In genomic region chr3:196537319-196537984, GRCh38 we compare ENCODE assay signal across 8 cellular contexts. TPM values are rescaled to one million over a fixed set of nuclear protein-coding genes. Genes with fewer than 3 reads are reported as not detected.
A peak's percentile ranks its signal among the peaks of the same experiment; 100 is the strongest.
DNase-seq lines count a peak whose midpoint lies in the region.

No MANE protein-coding gene starts in this region.

- no peaks in the 10 kb centered on the region for H3K36me3 Mint-ChIP-seq in activated naive CD8-positive, alpha-beta T cell treated with anti-CD3 and anti-CD28 coated beads for 36 hours

- H3K27me3 Mint-ChIP-seq in activated naive CD8-positive, alpha-beta T cell treated with anti-CD3 and anti-CD28 coated beads for 36 hours: peaks cover 6% of the 10 kb centered on the region

- in situ Hi-C loops in SK-MEL-5 (cut with HindIII; ENCODE audit: low pct_unique_long_range_greater_than_20kb, low sequenced_read_pairs) (no loop called here), G401 (cut with HindIII; ENCODE audit: low sequenced_read_pairs) (no loop called here)

- no peak overlapping the region for H3K27ac Mint-ChIP-seq in activated naive CD8-positive, alpha-beta T cell treated with anti-CD3 and anti-CD28 coated beads for 36 hours

- H3K9me3 Mint-ChIP-seq in activated naive CD8-positive, alpha-beta T cell treated with anti-CD3 and anti-CD28 coated beads for 36 hours: no peaks in the 10 kb centered on the region

- peak; percentile 26 for DNase-seq in NK-92 treated with Interleukin-12 subunit alpha and Interleukin-12 subunit beta, amount 100 ng/mL, for 24 hours (lab: John Stamatoyannopoulos, UW)
- no peak for DNase-seq in NK-92 (lab: John Stamatoyannopoulos, UW; ENCODE audit: unreplicated experiment)
- DNase-seq in SK-MEL-5 (ENCODE audit: low read depth, low spot score): peak; percentile 19
- peak; percentile 35 for DNase-seq in activated naive CD8-positive, alpha-beta T cell treated with anti-CD3 and anti-CD28 coated beads for 36 hours
- DNase-seq in iPS-NIHi7 (ENCODE audit: extremely low spot score): peak; percentile 49
- DNase-seq in stimulated activated CD4-positive, alpha-beta T cell treated with anti-CD3 and anti-CD28 coated beads, TNF-alpha, amount 100 ng/mL, for 24 hours (ENCODE audit: low read depth in 3 of 3): peak; percentile 41 to 59 (median 47)
- DNase-seq in G401 (ENCODE audit: low spot score): no peak
- no peak for DNase-seq in GOT3 (lab: John Stamatoyannopoulos, UW)

- peaks cover 3% of the 10 kb centered on the region for H3K4me1 Mint-ChIP-seq in activated naive CD8-positive, alpha-beta T cell treated with anti-CD3 and anti-CD28 coated beads for 36 hours

- no peak overlapping the region for H3K4me3 Mint-ChIP-seq in activated naive CD8-positive, alpha-beta T cell treated with anti-CD3 and anti-CD28 coated beads for 36 hours

RNA-seq across cellular contexts. Expression of gene SMCO1, which starts 22.3 kb away (rescaled TPM):
- total RNA-seq in SK-MEL-5 (2014; rRNA removed; shearing (Covaris generic)): not detected in 2 replicates
- not detected in 2 replicates for polyA plus RNA-seq in SK-MEL-5 (2015; cell fraction: cytosol; rRNA removed)
- polyA plus RNA-seq in SK-MEL-5 (2015; cell fraction: nucleus; rRNA removed): not detected in 2 replicates
- total RNA-seq in activated naive CD8-positive, alpha-beta T cell treated with anti-CD3 and anti-CD28 coated beads for 36 hours: not detected
- not detected in 2 replicates for total RNA-seq in G401 (2014; rRNA removed; shearing (Covaris generic))

RNA-seq across cellular contexts. Expression of gene WDR53, which starts 30.9 kb away (rescaled TPM):
- total RNA-seq in SK-MEL-5 (2014; rRNA removed; shearing (Covaris generic)): 6.6 and 7.1 TPM in 2 replicates
- polyA plus RNA-seq in SK-MEL-5 (2015; cell fraction: cytosol; rRNA removed): 5.1 and 10.0 TPM in 2 replicates
- 10.3 and 24.6 TPM in 2 replicates for polyA plus RNA-seq in SK-MEL-5 (2015; cell fraction: nucleus; rRNA removed)
- total RNA-seq in activated naive CD8-positive, alpha-beta T cell treated with anti-CD3 and anti-CD28 coated beads for 36 hours: 10 to 100 TPM; 27.3 to 27.5 TPM
- total RNA-seq in G401 (2014; rRNA removed; shearing (Covaris generic)): 0.49 and 2.9 TPM in 2 replicates

RNA-seq across cellular contexts. Expression of gene FBXO45, which starts 31.0 kb away (rescaled TPM):
- 14.0 and 15.8 TPM in 2 replicates for total RNA-seq in SK-MEL-5 (2014; rRNA removed; shearing (Covaris generic))
- polyA plus RNA-seq in SK-MEL-5 (2015; cell fraction: cytosol; rRNA removed): 9.5 and 13.0 TPM in 2 replicates
- polyA plus RNA-seq in SK-MEL-5 (2015; cell fraction: nucleus; rRNA removed): 3.1 and 3.6 TPM in 2 replicates
- 10 to 100 TPM; 26.1 to 26.3 TPM for total RNA-seq in activated naive CD8-positive, alpha-beta T cell treated with anti-CD3 and anti-CD28 coated beads for 36 hours
- total RNA-seq in G401 (2014; rRNA removed; shearing (Covaris generic)): 19.6 and 29.2 TPM in 2 replicates

RNA-seq across cellular contexts. Expression of gene RNF168, which starts 33.9 kb away (rescaled TPM):
- 7.1 and 7.7 TPM in 2 replicates for total RNA-seq in SK-MEL-5 (2014; rRNA removed; shearing (Covaris generic))
- 3.3 and 5.0 TPM in 2 replicates for polyA plus RNA-seq in SK-MEL-5 (2015; cell fraction: cytosol; rRNA removed)
- 5.4 and 7.7 TPM in 2 replicates for polyA plus RNA-seq in SK-MEL-5 (2015; cell fraction: nucleus; rRNA removed)
- total RNA-seq in activated naive CD8-positive, alpha-beta T cell treated with anti-CD3 and anti-CD28 coated beads for 36 hours: 10 to 100 TPM; 24.5 to 27.1 TPM
- total RNA-seq in G401 (2014; rRNA removed; shearing (Covaris generic)): 9.5 and 13.6 TPM in 2 replicates

Comparison
In these comparisons a context has a peak if more than half of its experiments do, and no peak if none do; other contexts are left out.
1. DNase-seq: peak in NK-92 treated with Interleukin-12 subunit alpha and Interleukin-12 subunit beta, amount 100 ng/mL, for 24 hours (single experiment), SK-MEL-5 (single experiment), activated naive CD8-positive, alpha-beta T cell treated with anti-CD3 and anti-CD28 coated beads for 36 hours (single experiment), iPS-NIHi7 (single experiment) and stimulated activated CD4-positive, alpha-beta T cell treated with anti-CD3 and anti-CD28 coated beads, TNF-alpha, amount 100 ng/mL, for 24 hours (3 of 3); none in NK-92 (single experiment), G401 (single experiment) and GOT3 (single experiment).